ENCODE assay signal across 1 cellular context in the genomic region with DNA sequence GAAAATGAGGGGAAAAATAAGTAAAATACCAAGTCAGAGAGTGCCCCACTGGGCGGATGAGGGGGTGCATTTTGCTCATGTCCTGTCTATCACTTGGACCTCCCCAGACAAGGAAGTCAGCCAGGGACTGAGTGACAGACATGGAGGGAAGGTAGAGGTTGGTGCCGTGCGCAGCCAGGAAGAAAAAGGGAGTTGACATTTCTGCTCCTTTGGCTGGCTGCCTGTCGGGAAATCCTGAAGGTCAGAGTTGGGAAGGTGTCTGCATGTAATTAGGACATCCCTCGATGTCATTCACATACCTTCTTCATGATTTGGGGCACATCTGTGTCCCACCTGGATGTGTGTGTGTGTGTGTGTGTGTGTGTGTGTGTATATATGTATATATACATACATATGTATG.
TF ChIP-seq lines count a peak whose summit lies in the region.

No MANE protein-coding gene starts in this region.

TF ChIP-seq in K562, 482 proteins besides CTCF, POLR2A, EP300 and RAD21 (continued from another document):
- TF ChIP-seq, protein P1, sequence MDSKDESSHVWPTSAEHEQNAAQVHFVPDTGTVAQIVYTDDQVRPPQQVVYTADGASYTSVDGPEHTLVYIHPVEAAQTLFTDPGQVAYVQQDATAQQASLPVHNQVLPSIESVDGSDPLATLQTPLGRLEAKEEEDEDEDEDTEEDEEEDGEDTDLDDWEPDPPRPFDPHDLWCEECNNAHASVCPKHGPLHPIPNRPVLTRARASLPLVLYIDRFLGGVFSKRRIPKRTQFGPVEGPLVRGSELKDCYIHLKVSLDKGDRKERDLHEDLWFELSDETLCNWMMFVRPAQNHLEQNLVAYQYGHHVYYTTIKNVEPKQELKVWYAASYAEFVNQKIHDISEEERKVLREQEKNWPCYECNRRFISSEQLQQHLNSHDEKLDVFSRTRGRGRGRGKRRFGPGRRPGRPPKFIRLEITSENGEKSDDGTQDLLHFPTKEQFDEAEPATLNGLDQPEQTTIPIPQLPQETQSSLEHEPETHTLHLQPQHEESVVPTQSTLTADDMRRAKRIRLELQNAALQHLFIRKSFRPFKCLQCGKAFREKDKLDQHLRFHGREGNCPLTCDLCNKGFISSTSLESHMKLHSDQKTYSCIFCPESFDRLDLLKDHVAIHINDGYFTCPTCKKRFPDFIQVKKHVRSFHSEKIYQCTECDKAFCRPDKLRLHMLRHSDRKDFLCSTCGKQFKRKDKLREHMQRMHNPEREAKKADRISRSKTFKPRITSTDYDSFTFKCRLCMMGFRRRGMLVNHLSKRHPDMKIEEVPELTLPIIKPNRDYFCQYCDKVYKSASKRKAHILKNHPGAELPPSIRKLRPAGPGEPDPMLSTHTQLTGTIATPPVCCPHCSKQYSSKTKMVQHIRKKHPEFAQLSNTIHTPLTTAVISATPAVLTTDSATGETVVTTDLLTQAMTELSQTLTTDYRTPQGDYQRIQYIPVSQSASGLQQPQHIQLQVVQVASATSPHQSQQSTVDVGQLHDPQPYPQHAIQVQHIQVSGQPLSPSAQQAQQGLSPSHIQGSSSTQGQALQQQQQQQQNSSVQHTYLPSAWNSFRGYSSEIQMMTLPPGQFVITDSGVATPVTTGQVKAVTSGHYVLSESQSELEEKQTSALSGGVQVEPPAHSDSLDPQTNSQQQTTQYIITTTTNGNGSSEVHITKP (IDR thresholded peaks at IDR 0.05; ENCODE audit: partially characterized antibody), result peak; percentile 87
- TF ChIP-seq, protein P2, sequence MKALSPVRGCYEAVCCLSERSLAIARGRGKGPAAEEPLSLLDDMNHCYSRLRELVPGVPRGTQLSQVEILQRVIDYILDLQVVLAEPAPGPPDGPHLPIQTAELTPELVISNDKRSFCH (CRISPR knock-in tag; IDR thresholded peaks at IDR 0.05), result no peak
- TF ChIP-seq, protein P2 (tag; IDR thresholded peaks at IDR 0.05), result peak; percentile 72
- TF ChIP-seq SMARCA4 (IDR thresholded peaks at IDR 0.05) (peak; percentile 35; the same call in 1 of the 2 replicates), ZFP1 (CRISPR knock-in tag; IDR thresholded peaks at IDR 0.05) (no peak), PURB (CRISPR knock-in tag; IDR thresholded peaks at IDR 0.05; ENCODE audit: low read depth) (no peak), ZNF3 (CRISPR knock-in tag; IDR thresholded peaks at IDR 0.05) (no peak), NR2C2 (CRISPR knock-in tag; IDR thresholded peaks at IDR 0.05) (no peak), NR2C2 (tag; IDR thresholded peaks at IDR 0.05) (peak; percentile 67), PCBP1 (IDR thresholded peaks at IDR 0.05; ENCODE audit: low read depth, low read length, poor library complexity, severe bottlenecking) (no peak), NRF1 (conservative IDR thresholded peaks at IDR 0.05 in 1 of 2, IDR thresholded peaks at IDR 0.05 in 1 of 2) (peak; percentile 81 to 83), ARID1B (IDR thresholded peaks at IDR 0.05) (0 out of 2 replicates have a peak, but pooled peaks have one; percentile 9), XRCC4 (IDR thresholded peaks at IDR 0.05; ENCODE audit: extremely low read depth, insufficient read depth, insufficient read length) (no peak)
- TF ChIP-seq, protein P3, sequence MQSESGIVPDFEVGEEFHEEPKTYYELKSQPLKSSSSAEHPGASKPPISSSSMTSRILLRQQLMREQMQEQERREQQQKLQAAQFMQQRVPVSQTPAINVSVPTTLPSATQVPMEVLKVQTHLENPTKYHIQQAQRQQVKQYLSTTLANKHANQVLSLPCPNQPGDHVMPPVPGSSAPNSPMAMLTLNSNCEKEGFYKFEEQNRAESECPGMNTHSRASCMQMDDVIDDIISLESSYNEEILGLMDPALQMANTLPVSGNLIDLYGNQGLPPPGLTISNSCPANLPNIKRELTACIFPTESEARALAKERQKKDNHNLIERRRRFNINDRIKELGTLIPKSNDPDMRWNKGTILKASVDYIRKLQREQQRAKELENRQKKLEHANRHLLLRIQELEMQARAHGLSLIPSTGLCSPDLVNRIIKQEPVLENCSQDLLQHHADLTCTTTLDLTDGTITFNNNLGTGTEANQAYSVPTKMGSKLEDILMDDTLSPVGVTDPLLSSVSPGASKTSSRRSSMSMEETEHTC (IDR thresholded peaks at IDR 0.05), result no peak
- TF ChIP-seq, protein P4, sequence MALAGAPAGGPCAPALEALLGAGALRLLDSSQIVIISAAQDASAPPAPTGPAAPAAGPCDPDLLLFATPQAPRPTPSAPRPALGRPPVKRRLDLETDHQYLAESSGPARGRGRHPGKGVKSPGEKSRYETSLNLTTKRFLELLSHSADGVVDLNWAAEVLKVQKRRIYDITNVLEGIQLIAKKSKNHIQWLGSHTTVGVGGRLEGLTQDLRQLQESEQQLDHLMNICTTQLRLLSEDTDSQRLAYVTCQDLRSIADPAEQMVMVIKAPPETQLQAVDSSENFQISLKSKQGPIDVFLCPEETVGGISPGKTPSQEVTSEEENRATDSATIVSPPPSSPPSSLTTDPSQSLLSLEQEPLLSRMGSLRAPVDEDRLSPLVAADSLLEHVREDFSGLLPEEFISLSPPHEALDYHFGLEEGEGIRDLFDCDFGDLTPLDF (CRISPR knock-in tag; IDR thresholded peaks at IDR 0.05), result no peak
TF ChIP-seq in K562: peak in this region for 20.
